In genomic region chr9:92289708-92290390, GRCh38 we compare ENCODE assay signal across 26 cellular contexts. TPM values are rescaled to one million over a fixed set of nuclear protein-coding genes. Genes with fewer than 3 reads are reported as not detected.
DNase-seq lines count a peak whose midpoint lies in the region; ATAC-seq and TF ChIP-seq lines count a peak whose summit lies in the region.
"Had no signal": no experiment of that assay in that cellular context is flagged by ENCODE, and none has a peak within 500 bp of the region (broad histone marks: within the 10 kb centered on the region; RNA-seq: fewer than 3 reads in every experiment).

No MANE protein-coding gene starts in this region.

- no peaks in the 10 kb centered on the region for H3K27me3 Mint-ChIP-seq in T-helper 17 cell
- H3K27me3 Mint-ChIP-seq: central memory CD8-positive, alpha-beta T cell; naive B cell had no signal

- H3K36me3 ChIP-seq in BE2C, result peaks cover 69% of the 10 kb centered on the region

- no peaks in the 10 kb centered on the region for H3K9me3 ChIP-seq in T-helper 17 cell (ENCODE audit: control insufficient read depth, low read length, poor library complexity, severe bottlenecking)
- H3K9me3 ChIP-seq in BE2C, result no peaks in the 10 kb centered on the region
- H3K9me3 ChIP-seq: esophagus squamous epithelium, HAP-1, SJCRH30, tibial nerve had no signal

- no peaks in the 10 kb centered on the region for H3K4me1 ChIP-seq in BE2C
- H3K4me1 ChIP-seq: SJCRH30 had no signal

- CTCF ChIA-PET in AG04449 (lab: Yijun Ruan, JAX), result interaction anchor here (7.3 kb wide), 1 partner anchor 150 kb away, joined by 64 read pairs; no protein-coding TSS in a partner anchor

- TF ChIP-seq POLR2A in lower leg skin (IDR thresholded peaks at IDR 0.05), result no peak

- POLR2A ChIA-PET in AG04449 (lab: Yijun Ruan, JAX), result no interaction called here

- TF ChIP-seq CTCF in AG04449 (IDR thresholded peaks at IDR 0.05; ENCODE audit: insufficient read depth, low read length, missing control alignments) (no peak), lower leg skin (IDR thresholded peaks at IDR 0.05) (no peak), BE2C (IDR thresholded peaks at IDR 0.05; ENCODE audit: low read depth, low read length) (no peak)

- no peak overlapping the region for H3K4me3 ChIP-seq in AG04449 (ENCODE audit: low read depth, low read length)
- H3K4me3 ChIP-seq in lower leg skin (ENCODE audit: low read depth, poor library complexity, severe bottlenecking), result no peak overlapping the region
- no peak overlapping the region for H3K4me3 ChIP-seq in BE2C (ENCODE audit: low read depth, low read length)
- H3K4me3 ChIP-seq: esophagus squamous epithelium, HAP-1, lung, SJCRH30, tibial nerve had no signal

- H3K36me3 Mint-ChIP-seq in T-helper 17 cell (ENCODE audit: low read depth), result peaks cover 2% of the 10 kb centered on the region

- WGBS in lower leg skin, 2 donors, result 95% methylated on average over 5 of the region's 5 CpGs

- DNase-seq in AG04449 (ENCODE audit: low read depth, low spot score), result peak; percentile 38
- peak; percentile 50 for DNase-seq in ELR (ENCODE audit: low read depth)
- DNase-seq in T-helper 17 cell, result no peak
- peak; percentile 78 for DNase-seq in fibroblast of gingiva (ENCODE audit: low read depth)
- DNase-seq in DMS53 treated with DMSO at 0.1 percent for 48 hours (lab: John Stamatoyannopoulos, UW; ENCODE audit: unreplicated experiment), result no peak
- no peak for DNase-seq in lower leg skin (ENCODE audit: low spot score in 2 of 2)
- no peak for DNase-seq in BE2C
- DNase-seq: activated CD8-positive, alpha-beta T cell treated with anti-CD3 and anti-CD28 coated beads, Interleukin-2, amount 10 ng/mL, durations not matched to agents 7 days and 5 days; AML-193; Calu3; effector CD8-positive, alpha-beta T cell; esophagus squamous epithelium; GDM1; hippocampal formation; islet precursor cell; naive B cell; NCI-H1436; SJCRH30; stimulated activated CD4-positive, alpha-beta T cell treated with anti-CD3 and anti-CD28 coated beads, Interleukin-1b, Interleukin-23, amount 100 ng/mL, for 48 hours; stimulated activated naive CD4-positive, alpha-beta T cell treated with Interleukin-2 at 50 U/mL for 16 hours had no signal

- peak overlapping the region; percentile 88 for H3K27ac Mint-ChIP-seq in T-helper 17 cell
- H3K27ac Mint-ChIP-seq: activated CD8-positive, alpha-beta T cell treated with anti-CD3 and anti-CD28 coated beads, Interleukin-2, amount 10 ng/mL, durations not matched to agents 7 days and 5 days; WTC11 had no signal

- intact Hi-C loops in lower leg skin (cut with DNase I; ENCODE audit: low total_unique reads), result no loop called here

- H3K4me1 Mint-ChIP-seq in T-helper 17 cell, result peaks cover 33% of the 10 kb centered on the region

- ATAC-seq in T-helper 17 cell, result no peak
- ATAC-seq in HG02623 (IDR thresholded peaks at IDR 0.05; ENCODE audit: unreplicated experiment), result no peak
- ATAC-seq: activated CD8-positive, alpha-beta T cell treated with anti-CD3 and anti-CD28 coated beads, Interleukin-2, amount 10 ng/mL, durations not matched to agents 7 days and 5 days; WTC11 had no signal

- H3K27me3 ChIP-seq in BE2C, result no peaks in the 10 kb centered on the region
- H3K27me3 ChIP-seq: esophagus squamous epithelium, SJCRH30, tibial nerve had no signal

- no peak overlapping the region for H3K4me3 Mint-ChIP-seq in T-helper 17 cell
- H3K4me3 Mint-ChIP-seq: activated CD8-positive, alpha-beta T cell treated with anti-CD3 and anti-CD28 coated beads, Interleukin-2, amount 10 ng/mL, durations not matched to agents 7 days and 5 days; central memory CD8-positive, alpha-beta T cell; WTC11 had no signal

RNA-seq across cellular contexts. Expression of gene IARS1, which starts 3.6 kb away (rescaled TPM):
- 10 to 100 TPM; 68.5 to 75.8 TPM for total RNA-seq in T-helper 17 cell
- 10 to 100 TPM; 39.3 to 54.9 (median 46.7) TPM for total RNA-seq in lower leg skin
- 193 TPM for polyA plus RNA-seq in BE2C (2012; ENCODE audit: insufficient read depth, insufficient read length, low read depth)

RNA-seq across cellular contexts. Expression of gene NOL8, which starts 35.3 kb away (rescaled TPM):
- total RNA-seq in T-helper 17 cell (10 to 100 TPM; 61.0 to 61.1 TPM), lower leg skin (10 to 100 TPM; 20.4 to 40.8 (median 21.9) TPM)
- polyA plus RNA-seq in BE2C (2012; ENCODE audit: insufficient read depth, insufficient read length, low read depth), result 36.8 TPM

RNA-seq across cellular contexts. Expression of gene CENPP, which starts 35.9 kb away (rescaled TPM):
- total RNA-seq in T-helper 17 cell (1 to 10 TPM; 1.9 to 6.8 TPM), lower leg skin (10 to 100 TPM in 2 of 4 donors, 1 to 10 TPM in 2; 7.8 to 28.8 (median 12.2) TPM)
- polyA plus RNA-seq in BE2C (2012; ENCODE audit: insufficient read depth, insufficient read length, low read depth), result 4.3 TPM

Comparison
In these comparisons a context has a peak if more than half of its experiments do, and no peak if none do; other contexts are left out.
1. DNase-seq: peak in AG04449 (single experiment), ELR (single experiment) and fibroblast of gingiva (single experiment); none in T-helper 17 cell (0 of 3), DMS53 treated with DMSO at 0.1 percent for 48 hours (single experiment), lower leg skin (0 of 2) and BE2C (single experiment).